13 cellular contexts compared by ENCODE assay signal in the genomic region with DNA sequence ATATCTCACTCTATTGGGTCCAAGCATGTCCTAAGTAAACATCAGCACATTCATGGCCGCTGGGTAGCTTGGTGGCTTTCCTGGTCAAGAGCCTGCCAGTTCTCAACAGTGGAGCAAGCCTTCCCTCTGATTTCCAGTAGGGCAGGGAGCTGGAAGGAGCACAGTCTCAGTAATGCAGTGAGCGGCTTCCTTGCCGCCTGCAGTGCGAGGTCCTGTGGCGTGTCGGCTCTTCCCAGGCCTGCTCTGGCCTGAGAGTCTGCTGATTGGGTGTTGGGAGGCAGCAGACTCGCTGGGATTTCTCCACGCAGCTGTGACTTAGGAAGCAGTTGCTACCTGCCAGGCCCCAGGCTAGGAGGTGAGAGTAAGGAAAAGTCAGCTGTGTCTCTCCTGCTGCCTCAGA. TPM values are rescaled to one million over a fixed set of nuclear protein-coding genes. Genes with fewer than 3 reads are reported as not detected.
DNase-seq lines count a peak whose midpoint lies in the region; ATAC-seq and TF ChIP-seq lines count a peak whose summit lies in the region.
"Had no signal": no experiment of that assay in that cellular context is flagged by ENCODE, and none has a peak within 500 bp of the region (broad histone marks: within the 10 kb centered on the region; RNA-seq: fewer than 3 reads in every experiment).

No MANE protein-coding gene starts in this region.

- TF ChIP-seq CTCF in nephron progenitor cell (IDR thresholded peaks at IDR 0.05) = no peak

- H3K36me3 Mint-ChIP-seq in activated CD4-positive, alpha-beta T cell treated with anti-CD3 and anti-CD28 coated beads for 36 hours (ENCODE audit: low read depth) = peaks cover 46% of the 10 kb centered on the region
- H3K36me3 Mint-ChIP-seq in activated CD4-positive, alpha-beta T cell treated with anti-CD3 and anti-CD28 coated beads, Interleukin-2, amount 10 ng/mL, durations not matched to agents 7 days and 5 days (ENCODE audit: low read depth) = peaks cover 64% of the 10 kb centered on the region
- peaks cover 98% of the 10 kb centered on the region for H3K36me3 Mint-ChIP-seq in activated T-helper 17 cell treated with anti-CD3 and anti-CD28 coated beads, Interleukin-2, amount 50 U/mL, for 72 hours (ENCODE audit: low read depth)
- H3K36me3 Mint-ChIP-seq in nephron progenitor cell (ENCODE audit: low read depth) = peaks cover 65% of the 10 kb centered on the region

- intact Hi-C loops in activated CD4-positive, alpha-beta T cell treated with anti-CD3 and anti-CD28 coated beads for 36 hours (cut with DNase I, micrococcal nuclease) = no loop called here
- intact Hi-C loops in posterior cingulate gyrus (cut with DNase I) = no loop called here

- no peaks in the 10 kb centered on the region for H3K9me3 ChIP-seq in HUES6 (ENCODE audit: control insufficient read depth, insufficient read depth, low read depth, low read length)
- H3K9me3 ChIP-seq: BLaER1 treated with 17β-estradiol and CSF1 and Interleukin-3, amounts not matched to agents 10 nM and 100 nM; HAP-1 had no signal

- peaks cover 86% of the 10 kb centered on the region for H3K36me3 ChIP-seq in HUES6 (ENCODE audit: control insufficient read depth, insufficient read depth, low read length)

- CTCF ChIA-PET in activated CD4-positive, alpha-beta T cell treated with anti-CD3 and anti-CD28 coated beads for 36 hours (lab: Charles Lee) = interaction anchor here (0.5 kb wide), 1 partner anchor 45 kb away, joined by 3 read pairs; no protein-coding TSS in a partner anchor
- CTCF ChIA-PET in activated CD4-positive, alpha-beta T cell treated with anti-CD3 and anti-CD28 coated beads, Interleukin-2, amount 10 ng/mL, durations not matched to agents 7 days and 5 days (lab: Charles Lee) = interaction anchor here (0.8 to 1.8 kb wide), 4 partner anchors 8 to 25 kb away, joined by 3 to 5 read pairs (median 4); no protein-coding TSS in a partner anchor

- H3K27ac ChIP-seq in HUES6 (ENCODE audit: low read depth, low read length) = no peak overlapping the region
- H3K27ac ChIP-seq: 22Rv1; BLaER1 treated with 17β-estradiol and CSF1 and Interleukin-3, amounts not matched to agents 10 nM and 100 nM had no signal

- ATAC-seq in activated CD4-positive, alpha-beta T cell treated with anti-CD3 and anti-CD28 coated beads for 36 hours = no peak
- no peak for ATAC-seq in activated T-helper 17 cell treated with anti-CD3 and anti-CD28 coated beads, Interleukin-2, amount 50 U/mL, for 72 hours (replicated peaks)
- no peak for ATAC-seq in HG02938 (IDR thresholded peaks at IDR 0.05; ENCODE audit: unreplicated experiment)

- no peaks in the 10 kb centered on the region for H3K27me3 ChIP-seq in HUES6 (ENCODE audit: control insufficient read depth, insufficient read depth, low read length)
- H3K27me3 ChIP-seq: BLaER1 treated with 17β-estradiol and CSF1 and Interleukin-3, amounts not matched to agents 10 nM and 100 nM had no signal

- H3K9me3 Mint-ChIP-seq in activated CD4-positive, alpha-beta T cell treated with anti-CD3 and anti-CD28 coated beads for 36 hours (ENCODE audit: low read depth) = no peaks in the 10 kb centered on the region
- H3K9me3 Mint-ChIP-seq in activated CD4-positive, alpha-beta T cell treated with anti-CD3 and anti-CD28 coated beads, Interleukin-2, amount 10 ng/mL, durations not matched to agents 7 days and 5 days = no peaks in the 10 kb centered on the region
- H3K9me3 Mint-ChIP-seq in activated T-helper 17 cell treated with anti-CD3 and anti-CD28 coated beads, Interleukin-2, amount 50 U/mL, for 72 hours = no peaks in the 10 kb centered on the region
- no peaks in the 10 kb centered on the region for H3K9me3 Mint-ChIP-seq in nephron progenitor cell
- H3K9me3 Mint-ChIP-seq: CD4-positive, CD25-positive, alpha-beta regulatory T cell had no signal

- H3K4me1 Mint-ChIP-seq in activated CD4-positive, alpha-beta T cell treated with anti-CD3 and anti-CD28 coated beads for 36 hours = peaks cover 9% of the 10 kb centered on the region
- H3K4me1 Mint-ChIP-seq in activated CD4-positive, alpha-beta T cell treated with anti-CD3 and anti-CD28 coated beads, Interleukin-2, amount 10 ng/mL, durations not matched to agents 7 days and 5 days = no peaks in the 10 kb centered on the region
- H3K4me1 Mint-ChIP-seq in activated T-helper 17 cell treated with anti-CD3 and anti-CD28 coated beads, Interleukin-2, amount 50 U/mL, for 72 hours = peaks cover 6% of the 10 kb centered on the region
- H3K4me1 Mint-ChIP-seq in nephron progenitor cell = peaks cover 10% of the 10 kb centered on the region
- H3K4me1 Mint-ChIP-seq: CD4-positive, CD25-positive, alpha-beta regulatory T cell had no signal

- H3K9ac ChIP-seq in HUES6 (ENCODE audit: low read length) = peak overlapping the region; percentile 26

- peak overlapping the region; percentile 42 for H3K27ac Mint-ChIP-seq in activated CD4-positive, alpha-beta T cell treated with anti-CD3 and anti-CD28 coated beads for 36 hours
- no peak overlapping the region for H3K27ac Mint-ChIP-seq in activated CD4-positive, alpha-beta T cell treated with anti-CD3 and anti-CD28 coated beads, Interleukin-2, amount 10 ng/mL, durations not matched to agents 7 days and 5 days
- peak overlapping the region; percentile 23 for H3K27ac Mint-ChIP-seq in activated T-helper 17 cell treated with anti-CD3 and anti-CD28 coated beads, Interleukin-2, amount 50 U/mL, for 72 hours
- H3K27ac Mint-ChIP-seq in nephron progenitor cell = peak overlapping the region; percentile 38
- H3K27ac Mint-ChIP-seq: CD4-positive, CD25-positive, alpha-beta regulatory T cell had no signal

- DNase-seq in activated CD4-positive, alpha-beta T cell treated with anti-CD3 and anti-CD28 coated beads for 36 hours = no peak
- DNase-seq in activated CD4-positive, alpha-beta T cell treated with anti-CD3 and anti-CD28 coated beads, Interleukin-2, amount 10 ng/mL, durations not matched to agents 7 days and 5 days = no peak
- no peak for DNase-seq in nephron progenitor cell
- DNase-seq in posterior cingulate gyrus = no peak
- DNase-seq in NCI-H345 (lab: John Stamatoyannopoulos, UW) = no peak
- DNase-seq: AML-193; CD4-positive, CD25-positive, alpha-beta regulatory T cell had no signal

- POLR2A ChIA-PET in activated CD4-positive, alpha-beta T cell treated with anti-CD3 and anti-CD28 coated beads for 36 hours (lab: Charles Lee) = interaction anchor here (0.9 kb wide), 1 partner anchor 99 kb away, joined by 5 read pairs; no protein-coding TSS in a partner anchor
- POLR2A ChIA-PET in activated CD4-positive, alpha-beta T cell treated with anti-CD3 and anti-CD28 coated beads, Interleukin-2, amount 10 ng/mL, durations not matched to agents 7 days and 5 days (lab: Charles Lee) = interaction anchor here (0.6 kb wide), 1 partner anchor 12 kb away, joined by 4 read pairs; no protein-coding TSS in a partner anchor

- H3K4me1 ChIP-seq in HUES6 (ENCODE audit: control insufficient read depth, insufficient read depth, low read length) = no peaks in the 10 kb centered on the region
- H3K4me1 ChIP-seq: BLaER1 treated with 17β-estradiol and CSF1 and Interleukin-3, amounts not matched to agents 10 nM and 100 nM; HAP-1 had no signal

- no peak overlapping the region for H3K4me3 Mint-ChIP-seq in activated CD4-positive, alpha-beta T cell treated with anti-CD3 and anti-CD28 coated beads for 36 hours
- no peak overlapping the region for H3K4me3 Mint-ChIP-seq in activated CD4-positive, alpha-beta T cell treated with anti-CD3 and anti-CD28 coated beads, Interleukin-2, amount 10 ng/mL, durations not matched to agents 7 days and 5 days
- no peak overlapping the region for H3K4me3 Mint-ChIP-seq in activated T-helper 17 cell treated with anti-CD3 and anti-CD28 coated beads, Interleukin-2, amount 50 U/mL, for 72 hours
- no peak overlapping the region for H3K4me3 Mint-ChIP-seq in nephron progenitor cell
- H3K4me3 Mint-ChIP-seq: CD4-positive, CD25-positive, alpha-beta regulatory T cell had no signal

- no peak overlapping the region for H3K4me3 ChIP-seq in HUES6 (ENCODE audit: low read depth, low read length)
- H3K4me3 ChIP-seq: BLaER1 treated with 17β-estradiol and CSF1 and Interleukin-3, amounts not matched to agents 10 nM and 100 nM; HAP-1 had no signal

- no peaks in the 10 kb centered on the region for H3K27me3 Mint-ChIP-seq in activated CD4-positive, alpha-beta T cell treated with anti-CD3 and anti-CD28 coated beads for 36 hours
- H3K27me3 Mint-ChIP-seq in activated CD4-positive, alpha-beta T cell treated with anti-CD3 and anti-CD28 coated beads, Interleukin-2, amount 10 ng/mL, durations not matched to agents 7 days and 5 days = no peaks in the 10 kb centered on the region
- H3K27me3 Mint-ChIP-seq in activated T-helper 17 cell treated with anti-CD3 and anti-CD28 coated beads, Interleukin-2, amount 50 U/mL, for 72 hours = no peaks in the 10 kb centered on the region
- H3K27me3 Mint-ChIP-seq in nephron progenitor cell (ENCODE audit: low read depth, poor library complexity) = peaks cover 2% of the 10 kb centered on the region
- H3K27me3 Mint-ChIP-seq: CD4-positive, CD25-positive, alpha-beta regulatory T cell had no signal

RNA-seq across cellular contexts. Expression of a gene that starts 51.3 kb away (rescaled TPM):
- total RNA-seq in activated CD4-positive, alpha-beta T cell treated with anti-CD3 and anti-CD28 coated beads for 36 hours = 100 to 1,000 TPM; 192 to 269 TPM
- 100 to 1,000 TPM; 338 to 383 TPM for total RNA-seq in activated CD4-positive, alpha-beta T cell treated with anti-CD3 and anti-CD28 coated beads, Interleukin-2, amount 10 ng/mL, durations not matched to agents 7 days and 5 days
- 100 to 1,000 TPM; 294 to 337 TPM for total RNA-seq in activated T-helper 17 cell treated with anti-CD3 and anti-CD28 coated beads, Interleukin-2, amount 50 U/mL, for 72 hours

RNA-seq across cellular contexts. Expression of a gene that starts 53.0 kb away (rescaled TPM):
- 10 to 100 TPM; 26.7 to 35.7 TPM for total RNA-seq in activated CD4-positive, alpha-beta T cell treated with anti-CD3 and anti-CD28 coated beads for 36 hours
- 10 to 100 TPM; 60.6 to 68.3 TPM for total RNA-seq in activated CD4-positive, alpha-beta T cell treated with anti-CD3 and anti-CD28 coated beads, Interleukin-2, amount 10 ng/mL, durations not matched to agents 7 days and 5 days
- total RNA-seq in activated T-helper 17 cell treated with anti-CD3 and anti-CD28 coated beads, Interleukin-2, amount 50 U/mL, for 72 hours = 10 to 100 TPM; 29.4 to 39.8 TPM
